2 cellular contexts compared by ENCODE assay signal in the genomic region with DNA sequence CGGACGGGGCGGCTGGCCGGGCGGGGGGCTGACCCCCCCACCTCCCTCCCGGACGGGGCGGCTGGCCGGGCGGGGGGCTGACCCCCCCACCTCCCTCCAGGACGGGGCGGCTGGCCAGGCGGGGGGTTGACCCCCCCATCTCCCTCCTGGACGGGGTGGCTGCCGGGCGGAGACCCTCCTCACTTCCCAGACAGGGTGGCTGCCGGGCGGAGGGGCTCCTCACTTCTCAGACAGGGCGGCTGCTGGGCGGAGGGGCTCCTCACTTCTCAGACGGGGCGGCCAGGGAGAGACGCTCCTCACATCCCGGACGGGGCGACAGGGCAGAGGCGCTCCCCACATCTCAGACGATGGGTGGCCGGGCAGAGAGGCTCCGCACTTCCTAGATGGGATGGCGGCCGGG. TPM values are rescaled to one million over a fixed set of nuclear protein-coding genes. Genes with fewer than 3 reads are reported as not detected.
"Had no signal": no experiment of that assay in that cellular context is flagged by ENCODE, and none has a peak within 500 bp of the region (broad histone marks: within the 10 kb centered on the region; RNA-seq: fewer than 3 reads in every experiment).

No MANE protein-coding gene starts in this region.

RNA-seq across cellular contexts. Expression of a gene that starts 8.7 kb away (rescaled TPM):
- total RNA-seq: activated CD8-positive, alpha-beta T cell treated with anti-CD3 and anti-CD28 coated beads for 36 hours; activated naive CD4-positive, alpha-beta T cell treated with anti-CD3 and anti-CD28 coated beads for 36 hours had no signal
